In the genomic region with DNA sequence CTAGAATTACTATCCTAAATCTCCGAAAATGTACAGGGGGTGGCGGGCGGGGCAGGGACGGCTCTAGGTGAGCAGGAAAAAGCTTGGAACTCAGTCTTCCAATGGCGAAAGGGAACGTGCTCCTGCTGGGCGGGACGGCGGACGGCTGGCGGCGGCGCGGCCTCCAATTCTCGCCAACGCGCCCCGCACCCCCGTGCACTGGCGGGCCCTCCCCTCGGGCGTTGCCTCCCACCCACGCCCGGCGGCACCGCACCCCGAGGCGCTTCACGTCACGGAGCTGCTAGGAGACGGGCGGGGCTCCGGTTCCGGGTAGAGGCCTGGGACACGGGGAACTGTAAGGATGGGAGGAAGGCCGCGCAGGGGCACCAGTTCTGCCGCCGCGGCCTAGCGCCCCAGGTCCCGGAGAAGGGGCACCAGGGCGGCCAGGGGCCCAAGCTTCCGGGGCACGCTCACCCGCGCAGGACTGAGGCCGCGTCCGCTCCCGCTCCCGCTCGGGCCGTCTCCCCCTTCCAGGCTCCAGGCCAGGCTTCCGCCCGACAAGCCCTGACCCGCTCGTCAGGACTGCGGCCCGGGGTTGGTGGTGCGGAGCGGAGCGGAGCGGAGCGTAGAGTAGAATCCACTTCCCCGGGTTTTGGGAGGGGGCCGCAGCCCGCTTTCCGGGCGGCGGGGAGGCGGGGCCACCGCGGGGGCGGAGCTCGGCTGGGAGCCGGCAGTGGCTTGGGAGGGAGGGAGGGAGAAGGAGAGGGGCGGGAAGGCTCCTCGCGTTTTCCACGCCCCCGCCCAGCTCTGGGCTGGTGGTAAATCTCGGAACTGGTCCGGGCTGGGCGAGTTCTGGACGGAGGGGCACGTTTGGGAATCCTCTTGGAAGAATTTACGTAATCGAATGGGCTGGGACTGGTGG, we compare ENCODE assay signal across 1 cellular context.
A peak's percentile ranks its signal among the peaks of the same experiment; 100 is the strongest.
TF ChIP-seq lines count a peak whose summit lies in the region.

A gene (minus strand): TSS at position 594 of the 901 bp plus-strand sequence. CDS start 3,167 bp downstream, outside the sequence.

TF ChIP-seq in GM12878, 131 proteins besides CTCF, POLR2A, EP300 and RAD21 (continued from another document and continues in another):
- TF ChIP-seq PAX5 (IDR thresholded peaks at IDR 0.05; ENCODE audit: borderline replicate concordance, low read depth, low read length) (no peak; the same call in none of the 2 replicates), KDM1A (IDR thresholded peaks at IDR 0.05; ENCODE audit: borderline replicate concordance) (no peak), ZNF207 (IDR thresholded peaks at IDR 0.05; ENCODE audit: borderline replicate concordance) (peak; percentile 90), KLF5 (IDR thresholded peaks at IDR 0.05; ENCODE audit: partially characterized antibody) (peak; percentile 56), ESRRA (IDR thresholded peaks at IDR 0.05; ENCODE audit: low read length) (0 out of 2 replicates have a peak, but pooled peaks have one; percentile 59), RB1 (IDR thresholded peaks at IDR 0.05; ENCODE audit: borderline replicate concordance) (peak; percentile 81; the same call in 1 of the 2 replicates), TARDBP (IDR thresholded peaks at IDR 0.05; ENCODE audit: borderline replicate concordance) (no peak), BRCA1 (IDR thresholded peaks at IDR 0.05; ENCODE audit: low read depth, low read length) (peak; percentile 20; the same call in 1 of the 2 replicates), ZSCAN29 (IDR thresholded peaks at IDR 0.05) (peak; percentile 65; the same call in 1 of the 2 replicates), BHLHE40 (IDR thresholded peaks at IDR 0.05; ENCODE audit: borderline replicate concordance in 1 of 2, low read depth in 2 of 2, low read length in 1 of 2) (peak; percentile 41 to 89; a peak in 3 of 4 replicates), HDAC6 (IDR thresholded peaks at IDR 0.05; ENCODE audit: unreplicated experiment) (peak; percentile 53), YY1 (IDR thresholded peaks at IDR 0.05; ENCODE audit: low read depth, low read length) (peak; percentile 66), TCF7 (IDR thresholded peaks at IDR 0.05; ENCODE audit: borderline replicate concordance) (0 out of 2 replicates have a peak, but pooled peaks have one; percentile 25), JUNB (IDR thresholded peaks at IDR 0.05) (no peak), MYB (IDR thresholded peaks at IDR 0.05; ENCODE audit: borderline replicate concordance, low read depth, low read length) (no peak), PML (IDR thresholded peaks at IDR 0.05; ENCODE audit: low read length) (peak; percentile 76), YBX1 (IDR thresholded peaks at IDR 0.05) (no peak), ZNF24 (IDR thresholded peaks at IDR 0.05) (0 out of 2 replicates have a peak, but pooled peaks have one; percentile 24), DPF2 (IDR thresholded peaks at IDR 0.05) (peak; percentile 88), STAT1 (conservative IDR thresholded peaks at IDR 0.05) (peak; percentile 95), JUND (IDR thresholded peaks at IDR 0.05; ENCODE audit: low read depth, low read length) (peak; percentile 21; the same call in 1 of the 2 replicates), EED (IDR thresholded peaks at IDR 0.05; ENCODE audit: low read depth) (peak; percentile 90), MEF2A (IDR thresholded peaks at IDR 0.05; ENCODE audit: insufficient read depth, low read depth, low read length) (0 out of 2 replicates have a peak, but pooled peaks have one; percentile 58), CREM (IDR thresholded peaks at IDR 0.05; ENCODE audit: low read depth) (peak; percentile 85), SMARCA5 (IDR thresholded peaks at IDR 0.05) (peak; percentile 67; the same call in 1 of the 2 replicates), CREB1 (IDR thresholded peaks at IDR 0.05; ENCODE audit: low read depth) (peak; percentile 85), ZZZ3 (IDR thresholded peaks at IDR 0.05; ENCODE audit: control insufficient read depth, insufficient read length, low read depth) (no peak), BACH1 (IDR thresholded peaks at IDR 0.05; ENCODE audit: borderline replicate concordance) (peak; percentile 87), IKZF2 (IDR thresholded peaks at IDR 0.05) (peak; percentile 72 to 76), TAF1 (IDR thresholded peaks at IDR 0.05; ENCODE audit: borderline replicate concordance, low read depth, low read length) (peak; percentile 31; the same call in 1 of the 2 replicates), POLR2AphosphoS2 (IDR thresholded peaks at IDR 0.05; ENCODE audit: low read depth, low read length) (no peak), NR2C2 (IDR thresholded peaks at IDR 0.05; ENCODE audit: borderline replicate concordance, control insufficient read depth, insufficient read length, low read depth) (no peak), ETV6 (conservative IDR thresholded peaks at IDR 0.05 in 1 of 2, IDR thresholded peaks at IDR 0.05 in 1 of 2; ENCODE audit: borderline replicate concordance in 1 of 2, low read depth in 1 of 2) (0 out of 4 replicates have a peak, but pooled peaks of 1 of the 2 experiments have one; percentile 26), ASH2L (IDR thresholded peaks at IDR 0.05; ENCODE audit: borderline replicate concordance, low read depth) (0 out of 2 replicates have a peak, but pooled peaks have one; percentile 61), RELA (IDR thresholded peaks at IDR 0.05; ENCODE audit: borderline replicate concordance, partially characterized antibody) (peak; percentile 67), SMC3 (IDR thresholded peaks at IDR 0.05; ENCODE audit: borderline replicate concordance, low read length) (0 out of 2 replicates have a peak, but pooled peaks have one; percentile 8), NR2F1 (conservative IDR thresholded peaks at IDR 0.05) (peak; percentile 83), BCL11A (IDR thresholded peaks at IDR 0.05; ENCODE audit: low read depth, low read length) (no peak)
- TF ChIP-seq, protein P1, sequence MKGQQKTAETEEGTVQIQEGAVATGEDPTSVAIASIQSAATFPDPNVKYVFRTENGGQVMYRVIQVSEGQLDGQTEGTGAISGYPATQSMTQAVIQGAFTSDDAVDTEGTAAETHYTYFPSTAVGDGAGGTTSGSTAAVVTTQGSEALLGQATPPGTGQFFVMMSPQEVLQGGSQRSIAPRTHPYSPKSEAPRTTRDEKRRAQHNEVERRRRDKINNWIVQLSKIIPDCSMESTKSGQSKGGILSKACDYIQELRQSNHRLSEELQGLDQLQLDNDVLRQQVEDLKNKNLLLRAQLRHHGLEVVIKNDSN (IDR thresholded peaks at IDR 0.05; ENCODE audit: borderline replicate concordance, extremely low read length, insufficient read depth, low read depth, low read length), result no peak
- TF ChIP-seq, protein P2, sequence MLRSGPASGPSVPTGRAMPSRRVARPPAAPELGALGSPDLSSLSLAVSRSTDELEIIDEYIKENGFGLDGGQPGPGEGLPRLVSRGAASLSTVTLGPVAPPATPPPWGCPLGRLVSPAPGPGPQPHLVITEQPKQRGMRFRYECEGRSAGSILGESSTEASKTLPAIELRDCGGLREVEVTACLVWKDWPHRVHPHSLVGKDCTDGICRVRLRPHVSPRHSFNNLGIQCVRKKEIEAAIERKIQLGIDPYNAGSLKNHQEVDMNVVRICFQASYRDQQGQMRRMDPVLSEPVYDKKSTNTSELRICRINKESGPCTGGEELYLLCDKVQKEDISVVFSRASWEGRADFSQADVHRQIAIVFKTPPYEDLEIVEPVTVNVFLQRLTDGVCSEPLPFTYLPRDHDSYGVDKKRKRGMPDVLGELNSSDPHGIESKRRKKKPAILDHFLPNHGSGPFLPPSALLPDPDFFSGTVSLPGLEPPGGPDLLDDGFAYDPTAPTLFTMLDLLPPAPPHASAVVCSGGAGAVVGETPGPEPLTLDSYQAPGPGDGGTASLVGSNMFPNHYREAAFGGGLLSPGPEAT (IDR thresholded peaks at IDR 0.05; ENCODE audit: low read depth), result peak; percentile 76
- TF ChIP-seq, protein P3, sequence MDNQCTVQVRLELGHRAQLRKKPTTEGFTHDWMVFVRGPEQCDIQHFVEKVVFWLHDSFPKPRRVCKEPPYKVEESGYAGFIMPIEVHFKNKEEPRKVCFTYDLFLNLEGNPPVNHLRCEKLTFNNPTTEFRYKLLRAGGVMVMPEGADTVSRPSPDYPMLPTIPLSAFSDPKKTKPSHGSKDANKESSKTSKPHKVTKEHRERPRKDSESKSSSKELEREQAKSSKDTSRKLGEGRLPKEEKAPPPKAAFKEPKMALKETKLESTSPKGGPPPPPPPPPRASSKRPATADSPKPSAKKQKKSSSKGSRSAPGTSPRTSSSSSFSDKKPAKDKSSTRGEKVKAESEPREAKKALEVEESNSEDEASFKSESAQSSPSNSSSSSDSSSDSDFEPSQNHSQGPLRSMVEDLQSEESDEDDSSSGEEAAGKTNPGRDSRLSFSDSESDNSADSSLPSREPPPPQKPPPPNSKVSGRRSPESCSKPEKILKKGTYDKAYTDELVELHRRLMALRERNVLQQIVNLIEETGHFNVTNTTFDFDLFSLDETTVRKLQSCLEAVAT (IDR thresholded peaks at IDR 0.05), result peak; percentile 68; the same call in 1 of the 2 replicates
- TF ChIP-seq, protein P4, sequence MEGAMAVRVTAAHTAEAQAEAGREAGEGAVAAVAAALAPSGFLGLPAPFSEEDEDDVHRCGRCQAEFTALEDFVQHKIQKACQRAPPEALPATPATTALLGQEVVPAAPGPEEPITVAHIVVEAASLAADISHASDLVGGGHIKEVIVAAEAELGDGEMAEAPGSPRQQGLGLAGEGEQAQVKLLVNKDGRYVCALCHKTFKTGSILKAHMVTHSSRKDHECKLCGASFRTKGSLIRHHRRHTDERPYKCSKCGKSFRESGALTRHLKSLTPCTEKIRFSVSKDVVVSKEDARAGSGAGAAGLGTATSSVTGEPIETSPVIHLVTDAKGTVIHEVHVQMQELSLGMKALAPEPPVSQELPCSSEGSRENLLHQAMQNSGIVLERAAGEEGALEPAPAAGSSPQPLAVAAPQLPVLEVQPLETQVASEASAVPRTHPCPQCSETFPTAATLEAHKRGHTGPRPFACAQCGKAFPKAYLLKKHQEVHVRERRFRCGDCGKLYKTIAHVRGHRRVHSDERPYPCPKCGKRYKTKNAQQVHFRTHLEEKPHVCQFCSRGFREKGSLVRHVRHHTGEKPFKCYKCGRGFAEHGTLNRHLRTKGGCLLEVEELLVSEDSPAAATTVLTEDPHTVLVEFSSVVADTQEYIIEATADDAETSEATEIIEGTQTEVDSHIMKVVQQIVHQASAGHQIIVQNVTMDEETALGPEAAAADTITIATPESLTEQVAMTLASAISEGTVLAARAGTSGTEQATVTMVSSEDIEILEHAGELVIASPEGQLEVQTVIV (IDR thresholded peaks at IDR 0.05; ENCODE audit: borderline replicate concordance, partially characterized antibody), result peak; percentile 72
- TF ChIP-seq, protein P5, sequence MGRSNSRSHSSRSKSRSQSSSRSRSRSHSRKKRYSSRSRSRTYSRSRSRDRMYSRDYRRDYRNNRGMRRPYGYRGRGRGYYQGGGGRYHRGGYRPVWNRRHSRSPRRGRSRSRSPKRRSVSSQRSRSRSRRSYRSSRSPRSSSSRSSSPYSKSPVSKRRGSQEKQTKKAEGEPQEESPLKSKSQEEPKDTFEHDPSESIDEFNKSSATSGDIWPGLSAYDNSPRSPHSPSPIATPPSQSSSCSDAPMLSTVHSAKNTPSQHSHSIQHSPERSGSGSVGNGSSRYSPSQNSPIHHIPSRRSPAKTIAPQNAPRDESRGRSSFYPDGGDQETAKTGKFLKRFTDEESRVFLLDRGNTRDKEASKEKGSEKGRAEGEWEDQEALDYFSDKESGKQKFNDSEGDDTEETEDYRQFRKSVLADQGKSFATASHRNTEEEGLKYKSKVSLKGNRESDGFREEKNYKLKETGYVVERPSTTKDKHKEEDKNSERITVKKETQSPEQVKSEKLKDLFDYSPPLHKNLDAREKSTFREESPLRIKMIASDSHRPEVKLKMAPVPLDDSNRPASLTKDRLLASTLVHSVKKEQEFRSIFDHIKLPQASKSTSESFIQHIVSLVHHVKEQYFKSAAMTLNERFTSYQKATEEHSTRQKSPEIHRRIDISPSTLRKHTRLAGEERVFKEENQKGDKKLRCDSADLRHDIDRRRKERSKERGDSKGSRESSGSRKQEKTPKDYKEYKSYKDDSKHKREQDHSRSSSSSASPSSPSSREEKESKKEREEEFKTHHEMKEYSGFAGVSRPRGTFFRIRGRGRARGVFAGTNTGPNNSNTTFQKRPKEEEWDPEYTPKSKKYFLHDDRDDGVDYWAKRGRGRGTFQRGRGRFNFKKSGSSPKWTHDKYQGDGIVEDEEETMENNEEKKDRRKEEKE (IDR thresholded peaks at IDR 0.05), result no peak
- TF ChIP-seq, protein P6, sequence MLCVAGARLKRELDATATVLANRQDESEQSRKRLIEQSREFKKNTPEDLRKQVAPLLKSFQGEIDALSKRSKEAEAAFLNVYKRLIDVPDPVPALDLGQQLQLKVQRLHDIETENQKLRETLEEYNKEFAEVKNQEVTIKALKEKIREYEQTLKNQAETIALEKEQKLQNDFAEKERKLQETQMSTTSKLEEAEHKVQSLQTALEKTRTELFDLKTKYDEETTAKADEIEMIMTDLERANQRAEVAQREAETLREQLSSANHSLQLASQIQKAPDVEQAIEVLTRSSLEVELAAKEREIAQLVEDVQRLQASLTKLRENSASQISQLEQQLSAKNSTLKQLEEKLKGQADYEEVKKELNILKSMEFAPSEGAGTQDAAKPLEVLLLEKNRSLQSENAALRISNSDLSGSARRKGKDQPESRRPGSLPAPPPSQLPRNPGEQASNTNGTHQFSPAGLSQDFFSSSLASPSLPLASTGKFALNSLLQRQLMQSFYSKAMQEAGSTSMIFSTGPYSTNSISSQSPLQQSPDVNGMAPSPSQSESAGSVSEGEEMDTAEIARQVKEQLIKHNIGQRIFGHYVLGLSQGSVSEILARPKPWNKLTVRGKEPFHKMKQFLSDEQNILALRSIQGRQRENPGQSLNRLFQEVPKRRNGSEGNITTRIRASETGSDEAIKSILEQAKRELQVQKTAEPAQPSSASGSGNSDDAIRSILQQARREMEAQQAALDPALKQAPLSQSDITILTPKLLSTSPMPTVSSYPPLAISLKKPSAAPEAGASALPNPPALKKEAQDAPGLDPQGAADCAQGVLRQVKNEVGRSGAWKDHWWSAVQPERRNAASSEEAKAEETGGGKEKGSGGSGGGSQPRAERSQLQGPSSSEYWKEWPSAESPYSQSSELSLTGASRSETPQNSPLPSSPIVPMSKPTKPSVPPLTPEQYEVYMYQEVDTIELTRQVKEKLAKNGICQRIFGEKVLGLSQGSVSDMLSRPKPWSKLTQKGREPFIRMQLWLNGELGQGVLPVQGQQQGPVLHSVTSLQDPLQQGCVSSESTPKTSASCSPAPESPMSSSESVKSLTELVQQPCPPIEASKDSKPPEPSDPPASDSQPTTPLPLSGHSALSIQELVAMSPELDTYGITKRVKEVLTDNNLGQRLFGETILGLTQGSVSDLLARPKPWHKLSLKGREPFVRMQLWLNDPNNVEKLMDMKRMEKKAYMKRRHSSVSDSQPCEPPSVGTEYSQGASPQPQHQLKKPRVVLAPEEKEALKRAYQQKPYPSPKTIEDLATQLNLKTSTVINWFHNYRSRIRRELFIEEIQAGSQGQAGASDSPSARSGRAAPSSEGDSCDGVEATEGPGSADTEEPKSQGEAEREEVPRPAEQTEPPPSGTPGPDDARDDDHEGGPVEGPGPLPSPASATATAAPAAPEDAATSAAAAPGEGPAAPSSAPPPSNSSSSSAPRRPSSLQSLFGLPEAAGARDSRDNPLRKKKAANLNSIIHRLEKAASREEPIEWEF (IDR thresholded peaks at IDR 0.05; ENCODE audit: insufficient replicate concordance, low read depth, low read length), result no peak
- TF ChIP-seq, protein P7, sequence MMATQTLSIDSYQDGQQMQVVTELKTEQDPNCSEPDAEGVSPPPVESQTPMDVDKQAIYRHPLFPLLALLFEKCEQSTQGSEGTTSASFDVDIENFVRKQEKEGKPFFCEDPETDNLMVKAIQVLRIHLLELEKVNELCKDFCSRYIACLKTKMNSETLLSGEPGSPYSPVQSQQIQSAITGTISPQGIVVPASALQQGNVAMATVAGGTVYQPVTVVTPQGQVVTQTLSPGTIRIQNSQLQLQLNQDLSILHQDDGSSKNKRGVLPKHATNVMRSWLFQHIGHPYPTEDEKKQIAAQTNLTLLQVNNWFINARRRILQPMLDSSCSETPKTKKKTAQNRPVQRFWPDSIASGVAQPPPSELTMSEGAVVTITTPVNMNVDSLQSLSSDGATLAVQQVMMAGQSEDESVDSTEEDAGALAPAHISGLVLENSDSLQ (IDR thresholded peaks at IDR 0.05), result peak; percentile 52
